In genomic region chr17:19021622-19022083, GRCh38 we compare ENCODE assay signal across 12 cellular contexts. TPM values are rescaled to one million over a fixed set of nuclear protein-coding genes. Genes with fewer than 3 reads are reported as not detected.
DNase-seq lines count a peak whose midpoint lies in the region; ATAC-seq and TF ChIP-seq lines count a peak whose summit lies in the region.
"Had no signal": no experiment of that assay in that cellular context is flagged by ENCODE, and none has a peak within 500 bp of the region (broad histone marks: within the 10 kb centered on the region; RNA-seq: fewer than 3 reads in every experiment).

No MANE protein-coding gene starts in this region.

- no peak for TF ChIP-seq CTCF in NB4 (IDR thresholded peaks at IDR 0.05; ENCODE audit: low read depth, low read length)

- peaks cover 13% of the 10 kb centered on the region for H3K36me3 Mint-ChIP-seq in activated naive CD8-positive, alpha-beta T cell treated with anti-CD3 and anti-CD28 coated beads for 36 hours

- no peak overlapping the region for H3K27ac Mint-ChIP-seq in activated naive CD8-positive, alpha-beta T cell treated with anti-CD3 and anti-CD28 coated beads for 36 hours

- peak; percentile 29 for DNase-seq in ELR (ENCODE audit: low read depth)
- peak; percentile 40 for DNase-seq in NB4 (ENCODE audit: low read depth)
- peak; percentile 37 for DNase-seq in activated naive CD8-positive, alpha-beta T cell treated with anti-CD3 and anti-CD28 coated beads for 36 hours
- DNase-seq in stimulated activated CD4-positive, alpha-beta T cell treated with anti-CD3 and anti-CD28 coated beads, Interleukin-12 subunit alpha, Interleukin-12 subunit beta, amount 100 ng/mL, for 4 hours = peak; percentile 47
- no peak for DNase-seq in cerebellum (ENCODE audit: low spot score)
- DNase-seq in NOMO-1 treated with DMSO at 0.1 percent for 48 hours (lab: John Stamatoyannopoulos, UW; ENCODE audit: unreplicated experiment) = no peak
- DNase-seq: DMS79 treated with DMSO at 0.1 percent for 48 hours, NCI-H1092 treated with DMSO at 0.1 percent for 48 hours, PC-9 had no signal

- H3K27me3 Mint-ChIP-seq in activated naive CD8-positive, alpha-beta T cell treated with anti-CD3 and anti-CD28 coated beads for 36 hours = no peaks in the 10 kb centered on the region

- no peak for TF ChIP-seq POLR2A in NB4 (IDR thresholded peaks at IDR 0.05; ENCODE audit: extremely low read depth, insufficient read length)

- ATAC-seq in HG03354 (IDR thresholded peaks at IDR 0.05; ENCODE audit: poor library complexity, severe bottlenecking, unreplicated experiment) (no peak), HG02938 (IDR thresholded peaks at IDR 0.05; ENCODE audit: unreplicated experiment) (no peak)

- H3K9me3 Mint-ChIP-seq in activated naive CD8-positive, alpha-beta T cell treated with anti-CD3 and anti-CD28 coated beads for 36 hours = no peaks in the 10 kb centered on the region

- H3K4me3 ChIP-seq in NB4 (ENCODE audit: low read depth, low read length) = no peak overlapping the region
- H3K4me3 ChIP-seq: PC-9, vagina had no signal

- H3K4me1 Mint-ChIP-seq in activated naive CD8-positive, alpha-beta T cell treated with anti-CD3 and anti-CD28 coated beads for 36 hours = peaks cover 21% of the 10 kb centered on the region

- no peak overlapping the region for H3K4me3 Mint-ChIP-seq in activated naive CD8-positive, alpha-beta T cell treated with anti-CD3 and anti-CD28 coated beads for 36 hours

RNA-seq across cellular contexts. Expression of gene FAM83G, which starts 17.1 kb away (rescaled TPM):
- total RNA-seq in activated naive CD8-positive, alpha-beta T cell treated with anti-CD3 and anti-CD28 coated beads for 36 hours = 10 to 100 TPM; 10.3 to 10.4 TPM
- 2.5 TPM for total RNA-seq in cerebellum

RNA-seq across cellular contexts. Expression of gene GRAP, which starts 25.1 kb away (rescaled TPM):
- total RNA-seq in activated naive CD8-positive, alpha-beta T cell treated with anti-CD3 and anti-CD28 coated beads for 36 hours = 10 to 100 TPM; 14.5 to 14.8 TPM
- total RNA-seq in cerebellum = 1.9 TPM

Comparison
In these comparisons a context has a peak if more than half of its experiments do, and no peak if none do; other contexts are left out.
1. DNase-seq: peak in ELR (single experiment), NB4 (single experiment), activated naive CD8-positive, alpha-beta T cell treated with anti-CD3 and anti-CD28 coated beads for 36 hours (single experiment) and stimulated activated CD4-positive, alpha-beta T cell treated with anti-CD3 and anti-CD28 coated beads, Interleukin-12 subunit alpha, Interleukin-12 subunit beta, amount 100 ng/mL, for 4 hours (single experiment); none in cerebellum (single experiment) and NOMO-1 treated with DMSO at 0.1 percent for 48 hours (single experiment).